8 cellular contexts compared by ENCODE assay signal in the genomic region with DNA sequence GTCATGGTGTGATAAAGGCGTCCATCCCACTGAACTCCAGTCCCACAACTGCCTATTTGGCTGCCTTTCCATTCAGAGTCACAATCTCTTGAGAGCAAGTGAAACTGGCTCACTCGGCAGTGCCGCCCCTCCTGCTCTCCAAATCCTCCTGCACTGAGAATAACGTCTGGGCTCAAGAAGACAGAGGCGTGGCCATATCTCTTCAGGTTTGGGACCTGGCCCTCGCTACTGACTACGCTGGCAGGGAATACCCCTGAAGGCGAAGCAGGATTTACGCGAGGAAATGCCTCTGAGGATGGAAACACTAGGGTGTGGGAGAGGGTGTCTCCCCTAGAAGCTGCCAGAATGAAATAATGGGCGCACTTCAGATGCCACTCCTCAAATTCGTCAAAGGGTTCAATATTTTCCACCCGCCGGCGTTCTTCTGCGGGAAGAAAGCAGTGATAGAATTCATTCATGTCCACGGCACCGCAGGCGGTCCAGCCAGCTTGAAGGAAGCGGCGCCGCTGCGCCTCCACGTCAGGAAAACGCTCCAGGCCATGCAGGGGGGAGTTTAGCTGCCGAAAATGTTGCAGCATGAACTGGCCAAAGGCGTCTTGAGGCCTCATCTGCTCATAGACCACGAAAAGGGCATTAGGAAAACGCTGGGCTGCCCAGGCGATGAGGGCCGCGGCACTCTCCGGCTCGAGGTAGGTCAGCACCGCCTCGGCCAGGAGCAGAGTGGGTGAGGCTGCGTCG. TPM values are rescaled to one million over a fixed set of nuclear protein-coding genes. Genes with fewer than 3 reads are reported as not detected.
DNase-seq lines count a peak whose midpoint lies in the region; ATAC-seq, FAIRE-seq and TF ChIP-seq lines count a peak whose summit lies in the region.

No MANE protein-coding gene starts in this region.

- no peaks in the 10 kb centered on the region for H4K20me1 ChIP-seq in BLaER1

- peaks cover 28% of the 10 kb centered on the region for H3K36me3 Mint-ChIP-seq in activated naive CD8-positive, alpha-beta T cell treated with anti-CD3 and anti-CD28 coated beads, Interleukin-2, amount 10 ng/mL, durations not matched to agents 7 days and 5 days

- H3K4me1 ChIP-seq in BLaER1 = peaks cover 28% of the 10 kb centered on the region
- peaks cover 0 to 32% of the 10 kb centered on the region in 2 donors for H3K4me1 ChIP-seq in right atrium auricular region
- peaks cover 15% of the 10 kb centered on the region for H3K4me1 ChIP-seq in rectal smooth muscle tissue (ENCODE audit: control insufficient read depth, insufficient read depth, low read length)

- TF ChIP-seq CTCF in HL-60 (IDR thresholded peaks at IDR 0.05; ENCODE audit: insufficient read depth, low read length) (no peak), right atrium auricular region (IDR thresholded peaks at IDR 0.05) (peak in 1 of 2 donors; percentile 4)

- H3K4me3 ChIP-seq in BLaER1 = peak overlapping the region; percentile 77
- H3K4me3 ChIP-seq in HL-60 (replicated peaks; ENCODE audit: insufficient read depth, low read length) = peak overlapping the region; percentile 55
- H3K4me3 ChIP-seq in right atrium auricular region = peak overlapping the region; percentile 76 to 81
- H3K4me3 ChIP-seq in rectal smooth muscle tissue (ENCODE audit: low read length) = peak overlapping the region; percentile 88

- peaks cover 2% of the 10 kb centered on the region for H3K27me3 Mint-ChIP-seq in activated naive CD8-positive, alpha-beta T cell treated with anti-CD3 and anti-CD28 coated beads, Interleukin-2, amount 10 ng/mL, durations not matched to agents 7 days and 5 days

- no peak for FAIRE-seq in GM19239 (lab: Jason Lieb, UNC)

- H3K27ac ChIP-seq in BLaER1 (peak overlapping the region; percentile 90), HL-60 (replicated peaks) (peak overlapping the region; percentile 91), right atrium auricular region (peak overlapping the region; percentile 94 to 97), rectal smooth muscle tissue (ENCODE audit: low read depth, low read length) (peak overlapping the region; percentile 96)

- H3K9me3 Mint-ChIP-seq in activated naive CD8-positive, alpha-beta T cell treated with anti-CD3 and anti-CD28 coated beads, Interleukin-2, amount 10 ng/mL, durations not matched to agents 7 days and 5 days = no peaks in the 10 kb centered on the region

- H3K36me3 ChIP-seq in BLaER1 = peaks cover 17% of the 10 kb centered on the region
- H3K36me3 ChIP-seq in right atrium auricular region = no peaks in the 10 kb centered on the region
- no peaks in the 10 kb centered on the region for H3K36me3 ChIP-seq in rectal smooth muscle tissue (ENCODE audit: control insufficient read depth, insufficient read depth, low read length)

- peak overlapping the region; percentile 97 for H3K27ac Mint-ChIP-seq in activated naive CD8-positive, alpha-beta T cell treated with anti-CD3 and anti-CD28 coated beads, Interleukin-2, amount 10 ng/mL, durations not matched to agents 7 days and 5 days

- peak overlapping the region; percentile 81 for H3K9ac ChIP-seq in BLaER1
- peak overlapping the region; percentile 69 for H3K9ac ChIP-seq in rectal smooth muscle tissue (ENCODE audit: low read length)

- ATAC-seq in activated naive CD8-positive, alpha-beta T cell treated with anti-CD3 and anti-CD28 coated beads, Interleukin-2, amount 10 ng/mL, durations not matched to agents 7 days and 5 days (ENCODE audit: low read depth) = no peak
- ATAC-seq in GM19023 (IDR thresholded peaks at IDR 0.05; ENCODE audit: unreplicated experiment) = no peak

- DNase-seq in HL-60 (ENCODE audit: low read depth in 1 of 2, low spot score in 1 of 2) (no peak), right atrium auricular region (ENCODE audit: low spot score) (no peak), NOMO-1 treated with dmso at 0.1 percent for 144 hours (lab: John Stamatoyannopoulos, UW; ENCODE audit: unreplicated experiment) (no peak), GM19239 (ENCODE audit: insufficient read length, low spot score) (no peak)
- DNase-seq in activated naive CD8-positive, alpha-beta T cell treated with anti-CD3 and anti-CD28 coated beads, Interleukin-2, amount 10 ng/mL, durations not matched to agents 7 days and 5 days = no peak

- H3K4me1 Mint-ChIP-seq in activated naive CD8-positive, alpha-beta T cell treated with anti-CD3 and anti-CD28 coated beads, Interleukin-2, amount 10 ng/mL, durations not matched to agents 7 days and 5 days = peaks cover 25% of the 10 kb centered on the region

- H3K9me3 ChIP-seq in BLaER1 = peaks cover 15% of the 10 kb centered on the region
- H3K9me3 ChIP-seq in right atrium auricular region = no peaks in the 10 kb centered on the region

- POLR2A ChIA-PET in activated naive CD8-positive, alpha-beta T cell treated with anti-CD3 and anti-CD28 coated beads, Interleukin-2, amount 10 ng/mL, durations not matched to agents 7 days and 5 days (lab: Charles Lee) = interaction anchor here (0.7 to 0.9 kb wide), 2 partner anchors 10 to 41 kb away, joined by 3 read pairs; a partner anchor contains a TSS

- peak overlapping the region; percentile 98 for H3K4me2 ChIP-seq in BLaER1

- H3K4me3 Mint-ChIP-seq in activated naive CD8-positive, alpha-beta T cell treated with anti-CD3 and anti-CD28 coated beads, Interleukin-2, amount 10 ng/mL, durations not matched to agents 7 days and 5 days = peak overlapping the region; percentile 92

- H3K27me3 ChIP-seq in BLaER1 (no peaks in the 10 kb centered on the region), HL-60 (ENCODE audit: insufficient read depth, poor library complexity, severe bottlenecking) (no peaks in the 10 kb centered on the region), right atrium auricular region (no peaks in the 10 kb centered on the region), rectal smooth muscle tissue (ENCODE audit: control insufficient read depth, insufficient read depth, low read length) (no peaks in the 10 kb centered on the region)

RNA-seq across cellular contexts. Expression of a gene that starts 1.0 kb away (rescaled TPM):
- total RNA-seq in activated naive CD8-positive, alpha-beta T cell treated with anti-CD3 and anti-CD28 coated beads, Interleukin-2, amount 10 ng/mL, durations not matched to agents 7 days and 5 days = 10 to 100 TPM; 11.9 to 13.0 TPM
- 1 to 10 TPM; 4.4 to 8.6 TPM for total RNA-seq in right atrium auricular region

RNA-seq across cellular contexts. Expression of a gene that starts 27.3 kb away (rescaled TPM):
- total RNA-seq in activated naive CD8-positive, alpha-beta T cell treated with anti-CD3 and anti-CD28 coated beads, Interleukin-2, amount 10 ng/mL, durations not matched to agents 7 days and 5 days = not detected
- not detected for total RNA-seq in right atrium auricular region

RNA-seq across cellular contexts. Expression of a gene that starts 41.5 kb away (rescaled TPM):
- 10 to 100 TPM; 34.0 to 36.1 TPM for total RNA-seq in activated naive CD8-positive, alpha-beta T cell treated with anti-CD3 and anti-CD28 coated beads, Interleukin-2, amount 10 ng/mL, durations not matched to agents 7 days and 5 days
- total RNA-seq in right atrium auricular region = 10 to 100 TPM in 1 of 2 donors, 1 to 10 TPM in 1; 6.4 to 10.1 TPM

RNA-seq across cellular contexts. Expression of a gene that starts 41.5 kb away (rescaled TPM):
- 10 to 100 TPM; 33.4 to 34.5 TPM for total RNA-seq in activated naive CD8-positive, alpha-beta T cell treated with anti-CD3 and anti-CD28 coated beads, Interleukin-2, amount 10 ng/mL, durations not matched to agents 7 days and 5 days
- 1 to 10 TPM; 5.9 to 8.5 TPM for total RNA-seq in right atrium auricular region
